Comparison of ENCODE assay signal across 8 cellular contexts in genomic region chr18:75209952-75210261, GRCh38. TPM values are rescaled to one million over a fixed set of nuclear protein-coding genes. Genes with fewer than 3 reads are reported as not detected.
DNase-seq lines count a peak whose midpoint lies in the region; ATAC-seq and TF ChIP-seq lines count a peak whose summit lies in the region.

No MANE protein-coding gene starts in this region.

- TF ChIP-seq CTCF in AG04450 (IDR thresholded peaks at IDR 0.05; ENCODE audit: low read depth, low read length) (no peak), GM23338 (conservative IDR thresholded peaks at IDR 0.05; ENCODE audit: low read depth in 2 of 2) (no peak), liver (IDR thresholded peaks at IDR 0.05; ENCODE audit: low read depth, low read length, missing input control) (no peak), upper lobe of right lung (IDR thresholded peaks at IDR 0.05) (no peak)

- H3K27ac ChIP-seq in AG04450 (ENCODE audit: low read depth, low read length) (peak overlapping the region; percentile 55), GM23338 (ENCODE audit: low read depth) (no peak overlapping the region), liver (ENCODE audit: low read depth in 1 of 2, low read length in 2 of 2) (peak overlapping the region; percentile 94 to 97), upper lobe of right lung (peak overlapping the region; percentile 98)

- CTCF ChIA-PET in AG04450 (lab: Charles Lee): no interaction called here

- H3K36me3 ChIP-seq in GM23338 (ENCODE audit: insufficient read depth) (no peaks in the 10 kb centered on the region), adipocyte (ENCODE audit: control insufficient read depth, insufficient read depth, low read length, severe bottlenecking) (no peaks in the 10 kb centered on the region), liver (ENCODE audit: control insufficient read depth in 4 of 4, insufficient read depth in 3 of 4, low read depth in 1 of 4, low read length in 3 of 4) (no peaks in the 10 kb centered on the region), upper lobe of right lung (no peaks in the 10 kb centered on the region)

- no peak for TF ChIP-seq RAD21 in liver (IDR thresholded peaks at IDR 0.05)

- H3K9ac ChIP-seq in adipocyte (ENCODE audit: low read length) (peak overlapping the region; percentile 82), liver (ENCODE audit: low read depth in 1 of 2, low read length in 2 of 2) (peak overlapping the region; percentile 81 to 88)

- peak overlapping the region; percentile 88 for H3K4me3 Mint-ChIP-seq in GM23338

- H3K27me3 ChIP-seq in AG04450 (ENCODE audit: control insufficient read depth, insufficient read depth, low read length) (peaks cover 1% of the 10 kb centered on the region), GM23338 (ENCODE audit: insufficient read depth) (peaks cover 89% of the 10 kb centered on the region), adipocyte (replicated peaks; ENCODE audit: control insufficient read depth, insufficient read depth, low read length) (no peaks in the 10 kb centered on the region), liver (ENCODE audit: control insufficient read depth in 4 of 4, insufficient read depth in 4 of 4, low read length in 3 of 4) (no peaks in the 10 kb centered on the region), upper lobe of right lung (no peaks in the 10 kb centered on the region)

- peaks cover 9% of the 10 kb centered on the region; the same call in 1 of the 2 replicates for H3F3A ChIP-seq in GM23338 (replicated peaks; ENCODE audit: low read depth)

- H3K4me1 ChIP-seq in GM23338 (ENCODE audit: insufficient read depth) (peaks cover 42% of the 10 kb centered on the region), adipocyte (ENCODE audit: control insufficient read depth, insufficient read depth, low read length) (peaks cover 52% of the 10 kb centered on the region), liver (ENCODE audit: control insufficient read depth in 4 of 4, insufficient read depth in 4 of 4, low read length in 3 of 4) (peaks cover 6 to 57% (median 44%) of the 10 kb centered on the region in 4 donors), upper lobe of right lung (peaks cover 56% of the 10 kb centered on the region)

- intact Hi-C loops in upper lobe of right lung (cut with DNase I): no loop called here

- peak overlapping the region; percentile 87; the same call in 1 of the 2 replicates for H2AFZ ChIP-seq in GM23338

- H3K4me3 ChIP-seq in AG04450 (ENCODE audit: low read depth, low read length): peak overlapping the region; percentile 87
- peak overlapping the region; percentile 83 for H3K4me3 ChIP-seq in GM23338
- peak overlapping the region; percentile 93 for H3K4me3 ChIP-seq in adipocyte (ENCODE audit: low read length)
- peak overlapping the region; percentile 66 to 91 (median 77) for H3K4me3 ChIP-seq in liver (ENCODE audit: low read depth in 1 of 3, low read length in 3 of 3)
- H3K4me3 ChIP-seq in upper lobe of right lung: peak overlapping the region; percentile 84

- H3K79me2 ChIP-seq in GM23338 (replicated peaks; ENCODE audit: insufficient read depth): no peaks in the 10 kb centered on the region

- DNase-seq in AG04450 (ENCODE audit: low read depth, low spot score) (no peak), GM23338 (ENCODE audit: low spot score) (no peak), adipocyte (ENCODE audit: low read depth) (no peak), upper lobe of right lung (no peak), NCI-H345 (lab: John Stamatoyannopoulos, UW) (no peak), NCI-H524 (lab: John Stamatoyannopoulos, UW) (no peak), pons (ENCODE audit: low spot score) (no peak)

- H3K36me3 Mint-ChIP-seq in GM23338 (ENCODE audit: low read depth): no peaks in the 10 kb centered on the region; the same call in 2 of the 3 replicates

- H3K4me2 ChIP-seq in GM23338: peak overlapping the region; percentile 98

- POLR2A ChIA-PET in AG04450 (lab: Yijun Ruan, JAX): interaction anchor here (0.8 kb wide), 1 partner anchor 14 kb away, joined by 3 read pairs; no protein-coding TSS in a partner anchor

- no peak overlapping the region for H3K27ac Mint-ChIP-seq in GM23338

- H3K9me3 ChIP-seq in AG04450 (ENCODE audit: control insufficient read depth, insufficient read depth, low read length): no peaks in the 10 kb centered on the region; the same call in 1 of the 2 replicates
- H3K9me3 ChIP-seq in adipocyte (ENCODE audit: control insufficient read depth, low read length): no peaks in the 10 kb centered on the region
- H3K9me3 ChIP-seq in liver (ENCODE audit: control insufficient read depth in 4 of 4, low read length in 3 of 4): no peaks in the 10 kb centered on the region
- H3K9me3 ChIP-seq in upper lobe of right lung: no peaks in the 10 kb centered on the region

- peaks cover 70% of the 10 kb centered on the region for H3K27me3 Mint-ChIP-seq in GM23338 (ENCODE audit: insufficient read depth, low read depth, poor library complexity)

- no peak for ATAC-seq in GM23338
- no peak for ATAC-seq in upper lobe of right lung

- H3K9me2 ChIP-seq in GM23338 (ENCODE audit: insufficient read depth): no peaks in the 10 kb centered on the region

- peaks cover 4% of the 10 kb centered on the region; the same call in 1 of the 2 replicates for H4K20me1 ChIP-seq in GM23338 (replicated peaks; ENCODE audit: insufficient read depth)

- under 1% methylated on average over 8 of the region's 8 CpGs for WGBS in liver

- H3K4me1 Mint-ChIP-seq in GM23338: peaks cover 49% of the 10 kb centered on the region

- H3K9me3 Mint-ChIP-seq in GM23338: peaks cover 3% of the 10 kb centered on the region; the same call in 1 of the 3 replicates

TF ChIP-seq in GM23338, 12 proteins besides CTCF, POLR2A, EP300 and RAD21:
- TF ChIP-seq EZH2 (IDR thresholded peaks at IDR 0.05; ENCODE audit: low read depth, unreplicated experiment) (peak; percentile 8), POLR2AphosphoS5 (IDR thresholded peaks at IDR 0.05; ENCODE audit: low read depth) (no peak)

TF ChIP-seq in liver, 16 proteins besides CTCF, POLR2A, EP300 and RAD21:
- TF ChIP-seq HNF4G (IDR thresholded peaks at IDR 0.05) (no peak), JUND (IDR thresholded peaks at IDR 0.05) (no peak), NR2F2 (IDR thresholded peaks at IDR 0.05) (no peak), REST (IDR thresholded peaks at IDR 0.05) (no peak), YY1 (IDR thresholded peaks at IDR 0.05) (peak; percentile 55)
TF ChIP-seq in liver: peak in this region for 1.

RNA-seq across cellular contexts. Expression of gene TSHZ1, which starts 0.7 kb away (rescaled TPM):
- polyA plus RNA-seq in AG04450 (2011; rRNA removed) (3.9 and 5.5 TPM in 2 replicates), GM23338 (2016; fragmentation: Nextera tagmentation; extraction: Ambion mirVana) (0.23 TPM in 1 of 2 replicates, not detected in the other), liver (1 to 10 TPM; 5.6 TPM)
- polyA minus RNA-seq in AG04450 (2011; rRNA and poly(A)+ RNA removed): 6.5 and 8.3 TPM in 2 replicates
- total RNA-seq in GM23338 (2014; rRNA removed; shearing (Covaris generic)): 0.38 and 1.2 TPM in 2 replicates
- total RNA-seq in liver (1 to 10 TPM; 4.2 to 6.6 TPM), upper lobe of right lung (17.3 TPM)

RNA-seq across cellular contexts. Expression of gene PTGR3, which starts 1.0 kb away (rescaled TPM):
- polyA plus RNA-seq in AG04450 (2011; rRNA removed): 30.9 TPM in 2 replicates
- polyA minus RNA-seq in AG04450 (2011; rRNA and poly(A)+ RNA removed): 43.6 and 57.7 TPM in 2 replicates
- 1.5 TPM in 2 replicates for total RNA-seq in GM23338 (2014; rRNA removed; shearing (Covaris generic))
- polyA plus RNA-seq in GM23338 (2016; fragmentation: Nextera tagmentation; extraction: Ambion mirVana): 0.84 and 1.1 TPM in 2 replicates
- total RNA-seq in liver: 10 to 100 TPM in 1 of 2 donors, 1 to 10 TPM in 1; 6.8 to 14.2 TPM
- 10 to 100 TPM in 1 of 2 donors, 1 to 10 TPM in 1; 8.5 to 18.7 TPM for polyA plus RNA-seq in liver
- total RNA-seq in upper lobe of right lung: 27.7 TPM
